Comparison of ENCODE assay signal across 19 cellular contexts in the genomic region with DNA sequence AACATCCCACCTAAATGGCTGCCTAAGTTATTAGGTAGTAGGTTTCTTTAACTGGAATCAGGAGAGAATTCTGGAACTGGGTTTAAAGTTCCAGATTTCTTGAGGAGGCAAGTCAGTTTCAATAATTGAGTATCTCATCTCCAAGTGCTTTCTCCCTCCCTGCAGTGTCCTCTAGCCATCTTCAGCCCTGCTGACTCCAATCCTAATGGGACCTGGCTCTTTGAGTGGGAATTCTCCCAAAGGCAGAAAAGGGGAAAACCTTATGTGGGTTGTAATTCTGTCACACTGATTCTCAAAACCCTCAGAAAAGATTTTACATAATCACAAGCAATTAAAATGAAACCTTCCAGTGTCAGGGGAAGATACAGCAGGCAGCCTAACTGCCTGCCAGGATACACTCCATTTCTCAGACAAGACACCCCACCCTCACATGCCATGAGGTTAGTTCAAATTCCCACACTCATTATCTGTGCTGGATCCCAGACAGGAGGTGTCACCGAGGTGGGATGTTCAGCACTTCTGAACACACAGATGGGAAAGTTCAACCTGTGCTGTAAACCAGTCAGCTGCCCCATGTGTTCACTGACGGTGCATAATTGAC.
A peak's percentile ranks its signal among the peaks of the same experiment; 100 is the strongest.
DNase-seq lines count a peak whose midpoint lies in the region; ATAC-seq, FAIRE-seq and TF ChIP-seq lines count a peak whose summit lies in the region.
"Had no signal": no experiment of that assay in that cellular context is flagged by ENCODE, and none has a peak within 500 bp of the region (broad histone marks: within the 10 kb centered on the region; RNA-seq: fewer than 3 reads in every experiment).

No MANE protein-coding gene starts in this region.

- ATAC-seq in Right ventricle myocardium superior (ENCODE audit: poor library complexity) = peak; percentile 9
- ATAC-seq in left ventricle myocardium superior = no peak
- no peak for ATAC-seq in GM21528 (IDR thresholded peaks at IDR 0.05; ENCODE audit: low FRiP score, unreplicated experiment)
- ATAC-seq: HepG2 had no signal

- H4K20me1 ChIP-seq in astrocyte (ENCODE audit: insufficient read depth, low read length) = peaks cover 32% of the 10 kb centered on the region

- no peak overlapping the region for H2AFZ ChIP-seq in astrocyte (ENCODE audit: low read depth, low read length)
- no peak overlapping the region for H2AFZ ChIP-seq in mesenchymal stem cell (ENCODE audit: low read depth, low read length)

- peak overlapping the region; percentile 19 for H2BK120ac ChIP-seq in mesenchymal stem cell (ENCODE audit: low read depth, low read length)

- H2BK15ac ChIP-seq in mesenchymal stem cell (ENCODE audit: low read depth, poor library complexity, severe bottlenecking) = no peak overlapping the region

- H3K4me3 ChIP-seq in astrocyte (ENCODE audit: insufficient read depth, low read depth, low read length) (no peak overlapping the region), mesenchymal stem cell (ENCODE audit: insufficient read depth in 1 of 2, low read depth in 1 of 2, low read length in 2 of 2) (no peak overlapping the region), uterus (no peak overlapping the region)
- H3K4me3 ChIP-seq: Peyer's patch had no signal

- 100% methylated on average over 1 of the region's 2 CpGs for WGBS in mesenchymal stem cell

- peaks cover 11% of the 10 kb centered on the region for H3K4me1 Mint-ChIP-seq in astrocyte (ENCODE audit: low read depth, unreplicated experiment)

- intact Hi-C loops in Right ventricle myocardium superior (cut with DNase I) (no loop called here), left ventricle myocardium superior (cut with micrococcal nuclease) (no loop called here), uterus (cut with DNase I; ENCODE audit: low total_unique reads) (no loop called here)

- no peaks in the 10 kb centered on the region for H3K27me3 Mint-ChIP-seq in astrocyte (ENCODE audit: low read depth, unreplicated experiment)
- H3K27me3 Mint-ChIP-seq: CD4-positive, alpha-beta T cell had no signal

- no peak for TF ChIP-seq CTCF in astrocyte (IDR thresholded peaks at IDR 0.05; ENCODE audit: insufficient read depth, low read depth, low read length)
- TF ChIP-seq CTCF in uterus (IDR thresholded peaks at IDR 0.05) = no peak

- peak overlapping the region; percentile 77 to 96 for H2BK12ac ChIP-seq in mesenchymal stem cell (ENCODE audit: low read length in 2 of 2)

- no peak overlapping the region for H3K27ac ChIP-seq in astrocyte (ENCODE audit: low read depth, low read length)
- no peak overlapping the region for H3K27ac ChIP-seq in mesenchymal stem cell (ENCODE audit: low read length, poor library complexity, severe bottlenecking)
- H3K27ac ChIP-seq in uterus = peak overlapping the region; percentile 56 to 85
- H3K27ac ChIP-seq: Peyer's patch had no signal

- no peak overlapping the region for H3K23ac ChIP-seq in mesenchymal stem cell (ENCODE audit: low read length in 2 of 2)

- DNase-seq in Right ventricle myocardium superior = no peak
- no peak for DNase-seq in left ventricle myocardium superior
- no peak for DNase-seq in astrocyte (ENCODE audit: low read depth)
- no peak for DNase-seq in mesenchymal stem cell
- DNase-seq in uterus = peak; percentile 71 to 83
- no peak for DNase-seq in DMS53 treated with DMSO at 0.1 percent for 48 hours (lab: John Stamatoyannopoulos, UW; ENCODE audit: unreplicated experiment)
- DNase-seq in GF-D8 (lab: John Stamatoyannopoulos, UW) = no peak
- DNase-seq: Calu3; CD4-positive, alpha-beta T cell; Kasumi-1; NCI-H1105 treated with DMSO at 0.1 percent for 48 hours; NCI-H1930; NCI-H510A treated with DMSO at 0.1 percent for 48 hours; Peyer's patch; SHP77 treated with DMSO at 0.1 percent for 48 hours had no signal

- H3K4me1 ChIP-seq in astrocyte (ENCODE audit: insufficient read depth, low read length) (no peaks in the 10 kb centered on the region), mesenchymal stem cell (ENCODE audit: control insufficient read depth, insufficient read depth, low read depth, low read length) (peaks cover 2% of the 10 kb centered on the region), uterus (peaks cover 5 to 7% of the 10 kb centered on the region in 2 donors)
- H3K4me1 ChIP-seq: Peyer's patch had no signal

- no peak overlapping the region for H3K4me3 Mint-ChIP-seq in astrocyte (ENCODE audit: unreplicated experiment)
- H3K4me3 Mint-ChIP-seq: CD4-positive, alpha-beta T cell had no signal

- FAIRE-seq in astrocyte (lab: Jason Lieb, UNC) = no peak
- FAIRE-seq: A204.1, H54, HepG2 had no signal

- H2AK5ac ChIP-seq in mesenchymal stem cell (ENCODE audit: low read length, severe bottlenecking) = peak overlapping the region; percentile 91

- TF ChIP-seq POLR2A in uterus (IDR thresholded peaks at IDR 0.05) = no peak

- H3K9me3 ChIP-seq in astrocyte (ENCODE audit: insufficient read depth, low read depth, low read length) = no peaks in the 10 kb centered on the region
- no peaks in the 10 kb centered on the region for H3K9me3 ChIP-seq in mesenchymal stem cell (ENCODE audit: control insufficient read depth, low read length)
- no peaks in the 10 kb centered on the region for H3K9me3 ChIP-seq in uterus
- H3K9me3 ChIP-seq: Peyer's patch had no signal

- no peak overlapping the region for H2BK5ac ChIP-seq in mesenchymal stem cell (ENCODE audit: low read depth, low read length, poor library complexity, severe bottlenecking)

- H3K36me3 ChIP-seq in astrocyte (ENCODE audit: insufficient read depth, low read length) = no peaks in the 10 kb centered on the region
- H3K36me3 ChIP-seq in mesenchymal stem cell (ENCODE audit: control insufficient read depth in 1 of 2, insufficient read depth in 2 of 2, low read depth in 1 of 2, low read length in 2 of 2) = peaks cover 0 to 3% of the 10 kb centered on the region in 2 experiments
- H3K36me3 ChIP-seq in uterus = no peaks in the 10 kb centered on the region
- H3K36me3 ChIP-seq: Peyer's patch had no signal

- H3K4me2 ChIP-seq in astrocyte (ENCODE audit: low read length) = no peak overlapping the region
- no peak overlapping the region for H3K4me2 ChIP-seq in mesenchymal stem cell (ENCODE audit: low read length, poor library complexity, severe bottlenecking)

- no peak overlapping the region for H4K8ac ChIP-seq in mesenchymal stem cell (ENCODE audit: low read length)

- peak overlapping the region; percentile 18 for H3K27ac Mint-ChIP-seq in astrocyte (ENCODE audit: unreplicated experiment)
- H3K27ac Mint-ChIP-seq: CD4-positive, alpha-beta T cell had no signal

- H3K36me3 Mint-ChIP-seq in astrocyte (ENCODE audit: low read depth, unreplicated experiment) = peaks cover 14% of the 10 kb centered on the region

- H3K14ac ChIP-seq in mesenchymal stem cell (ENCODE audit: low read length in 2 of 2) = no peak overlapping the region

- peak overlapping the region; percentile 83 to 85 for H3K18ac ChIP-seq in mesenchymal stem cell (ENCODE audit: low read depth in 1 of 2, low read length in 2 of 2)

- H3K9ac ChIP-seq in astrocyte (ENCODE audit: low read length) (no peak overlapping the region), mesenchymal stem cell (ENCODE audit: low read length) (peak overlapping the region; percentile 14)

- peaks cover 25% of the 10 kb centered on the region for H3K79me1 ChIP-seq in mesenchymal stem cell (replicated peaks; ENCODE audit: low read length, poor library complexity, severe bottlenecking)

- H4K91ac ChIP-seq in mesenchymal stem cell (ENCODE audit: low read length) = peak overlapping the region; percentile 86

- H3K4ac ChIP-seq in mesenchymal stem cell (ENCODE audit: low read depth in 1 of 2, low read length in 2 of 2) = peak overlapping the region; percentile 64 to 80

- peaks cover 3% of the 10 kb centered on the region for H3K9me3 Mint-ChIP-seq in astrocyte (ENCODE audit: unreplicated experiment)
- H3K9me3 Mint-ChIP-seq: CD4-positive, alpha-beta T cell had no signal

- no peaks in the 10 kb centered on the region for H3K27me3 ChIP-seq in astrocyte (ENCODE audit: insufficient read depth, low read length)
- H3K27me3 ChIP-seq in mesenchymal stem cell (ENCODE audit: control insufficient read depth in 1 of 2, insufficient read depth in 1 of 2, low read length in 2 of 2) = no peaks in the 10 kb centered on the region
- no peaks in the 10 kb centered on the region for H3K27me3 ChIP-seq in uterus
- H3K27me3 ChIP-seq: Peyer's patch had no signal

- H3K79me2 ChIP-seq in astrocyte (ENCODE audit: insufficient read depth, low read length) = peaks cover 14% of the 10 kb centered on the region

Comparison
In these comparisons a context has a peak if more than half of its experiments do, and no peak if none do; other contexts are left out.
1. DNase-seq: peak in uterus (2 of 2); none in Right ventricle myocardium superior (single experiment), left ventricle myocardium superior (single experiment), astrocyte (single experiment), mesenchymal stem cell (single experiment), DMS53 treated with DMSO at 0.1 percent for 48 hours (single experiment) and GF-D8 (single experiment).
2. H3K27ac ChIP-seq: peak in uterus (2 of 2); none in astrocyte (single experiment) and mesenchymal stem cell (single experiment).